21 cellular contexts compared by ENCODE assay signal in genomic region chr10:63758080-63758479, GRCh38.
A peak's percentile ranks its signal among the peaks of the same experiment; 100 is the strongest.
DNase-seq lines count a peak whose midpoint lies in the region; ATAC-seq and TF ChIP-seq lines count a peak whose summit lies in the region.
"Had no signal": no experiment of that assay in that cellular context is flagged by ENCODE, and none has a peak within 500 bp of the region (broad histone marks: within the 10 kb centered on the region; RNA-seq: fewer than 3 reads in every experiment).

No MANE protein-coding gene starts in this region.

- H3K27me3 Mint-ChIP-seq in activated naive CD8-positive, alpha-beta T cell treated with anti-CD3 and anti-CD28 coated beads, Interleukin-2, amount 50 U/mL, for 24 hours = peaks cover 35% of the 10 kb centered on the region

- no peaks in the 10 kb centered on the region for H3K9me3 Mint-ChIP-seq in activated naive CD8-positive, alpha-beta T cell treated with anti-CD3 and anti-CD28 coated beads, Interleukin-2, amount 50 U/mL, for 24 hours
- H3K9me3 Mint-ChIP-seq: activated naive CD4-positive, alpha-beta T cell treated with anti-CD3 and anti-CD28 coated beads, Interleukin-2, amount 50 U/mL, for 72 hours; H9 had no signal

- no peak overlapping the region for H3K4me3 Mint-ChIP-seq in activated naive CD8-positive, alpha-beta T cell treated with anti-CD3 and anti-CD28 coated beads, Interleukin-2, amount 50 U/mL, for 24 hours
- H3K4me3 Mint-ChIP-seq: activated B cell treated with CpG ODN at 0.5 μM for 24 hours, H9 had no signal

- no peaks in the 10 kb centered on the region for H4K20me1 ChIP-seq in PC-3 (ENCODE audit: low read length)

- no peak overlapping the region for H3K4me3 ChIP-seq in AG10803 (ENCODE audit: low read length)
- H3K4me3 ChIP-seq in PC-3 (ENCODE audit: low read length) = no peak overlapping the region
- H3K4me3 ChIP-seq in cardiac fibroblast (replicated peaks in 1 of 2; ENCODE audit: low read depth in 2 of 2, low read length in 2 of 2) = no peak overlapping the region
- H3K4me3 ChIP-seq in mesodermal cell (ENCODE audit: extremely low read depth, insufficient read depth, low read length, poor library complexity, severe bottlenecking) = no peak overlapping the region
- H3K4me3 ChIP-seq in effector memory CD4-positive, alpha-beta T cell (ENCODE audit: insufficient read depth, low read depth, low read length, poor library complexity, severe bottlenecking) = no peak overlapping the region
- H3K4me3 ChIP-seq: body of pancreas, MG63, skin epidermis, tibial nerve had no signal

- H3K9me3 ChIP-seq in PC-3 (ENCODE audit: low read length) (no peaks in the 10 kb centered on the region), mesodermal cell (ENCODE audit: control insufficient read depth, low read length) (no peaks in the 10 kb centered on the region)
- no peaks in the 10 kb centered on the region for H3K9me3 ChIP-seq in effector memory CD4-positive, alpha-beta T cell (ENCODE audit: control insufficient read depth, low read length)
- H3K9me3 ChIP-seq: body of pancreas, MG63, neutrophil, tibial nerve had no signal

- no peaks in the 10 kb centered on the region for H3F3A ChIP-seq in PC-3 (ENCODE audit: low read length, unreplicated experiment)

- no peaks in the 10 kb centered on the region for H3K4me1 Mint-ChIP-seq in activated naive CD8-positive, alpha-beta T cell treated with anti-CD3 and anti-CD28 coated beads, Interleukin-2, amount 50 U/mL, for 24 hours
- H3K4me1 Mint-ChIP-seq: activated B cell treated with CpG ODN at 0.5 μM for 24 hours, H9 had no signal

- H3K4me1 ChIP-seq in PC-3 (ENCODE audit: insufficient read depth, low read length) (peaks cover 18% of the 10 kb centered on the region), mesodermal cell (ENCODE audit: control insufficient read depth, insufficient read depth, low read length, poor library complexity, severe bottlenecking) (peaks cover 14% of the 10 kb centered on the region)
- H3K4me1 ChIP-seq in effector memory CD4-positive, alpha-beta T cell (ENCODE audit: control insufficient read depth, insufficient read depth, low read length, poor library complexity, severe bottlenecking) = no peaks in the 10 kb centered on the region
- H3K4me1 ChIP-seq: body of pancreas, tibial nerve had no signal

- DNase-seq in AG10803 (ENCODE audit: low read depth) = peak; percentile 34
- no peak for DNase-seq in PC-3
- peak; percentile 16 to 66 for DNase-seq in cardiac fibroblast (ENCODE audit: low read depth in 2 of 2)
- no peak for DNase-seq in effector memory CD4-positive, alpha-beta T cell
- no peak for DNase-seq in foreskin melanocyte
- DNase-seq in activated naive CD8-positive, alpha-beta T cell treated with anti-CD3 and anti-CD28 coated beads, Interleukin-2, amount 50 U/mL, for 24 hours = no peak
- DNase-seq: activated B cell treated with CpG ODN at 0.5 μM for 24 hours, body of pancreas, DMS53, H9, left cardiac atrium, MG63, NCI-H1417, NCI-H2081, NCI-H2227 treated with DMSO at 0.1 percent for 48 hours had no signal

- H3K4me2 ChIP-seq in PC-3 (ENCODE audit: low read length) = no peak overlapping the region

- no peaks in the 10 kb centered on the region for H3K9me2 ChIP-seq in PC-3 (replicated peaks; ENCODE audit: low read length)

- H3K27ac ChIP-seq in PC-3 (ENCODE audit: low read length) = no peak overlapping the region
- peak overlapping the region; percentile 78 for H3K27ac ChIP-seq in mesodermal cell (ENCODE audit: low read depth, low read length, severe bottlenecking)
- no peak overlapping the region for H3K27ac ChIP-seq in effector memory CD4-positive, alpha-beta T cell (ENCODE audit: insufficient read depth, low read length, poor library complexity, severe bottlenecking)
- H3K27ac ChIP-seq: body of pancreas, neutrophil, tibial nerve had no signal

- no peaks in the 10 kb centered on the region for H3K36me3 Mint-ChIP-seq in activated naive CD8-positive, alpha-beta T cell treated with anti-CD3 and anti-CD28 coated beads, Interleukin-2, amount 50 U/mL, for 24 hours (ENCODE audit: low read depth)
- H3K36me3 Mint-ChIP-seq: activated naive CD4-positive, alpha-beta T cell treated with anti-CD3 and anti-CD28 coated beads, Interleukin-2, amount 50 U/mL, for 72 hours had no signal

- WGBS in mesodermal cell (ENCODE audit: insufficient coverage in 2 of 2), 2 experiments = 71% methylated on average over 1 of the region's 1 CpG; no CpG with 5 or more reads in 1 of the 2 experiments

- no peaks in the 10 kb centered on the region for H3K79me2 ChIP-seq in PC-3 (ENCODE audit: low read length)

- CTCF ChIA-PET in PC-3 (lab: Charles Lee) = interaction anchor here (1.0 kb wide), 1 partner anchor 38 kb away, joined by 3 read pairs; no protein-coding TSS in a partner anchor

- no peak for TF ChIP-seq CTCF in AG10803 (conservative IDR thresholded peaks at IDR 0.05; ENCODE audit: low read length)
- TF ChIP-seq CTCF in PC-3 (conservative IDR thresholded peaks at IDR 0.05; ENCODE audit: low read depth, low read length) = no peak
- TF ChIP-seq CTCF in cardiac fibroblast (IDR thresholded peaks at IDR 0.05; ENCODE audit: low read depth, low read length) = no peak

- ATAC-seq in PC-3 (peak; percentile 23; the same call in 1 of the 2 replicates), HG03457 (IDR thresholded peaks at IDR 0.05; ENCODE audit: unreplicated experiment) (no peak)
- no peak for ATAC-seq in activated naive CD8-positive, alpha-beta T cell treated with anti-CD3 and anti-CD28 coated beads, Interleukin-2, amount 50 U/mL, for 24 hours
- ATAC-seq: activated naive CD4-positive, alpha-beta T cell treated with anti-CD3 and anti-CD28 coated beads, Interleukin-2, amount 50 U/mL, for 72 hours; body of pancreas had no signal

- no peaks in the 10 kb centered on the region for H3K36me3 ChIP-seq in PC-3 (ENCODE audit: low read depth, low read length)
- no peaks in the 10 kb centered on the region for H3K36me3 ChIP-seq in mesodermal cell (ENCODE audit: control insufficient read depth, insufficient read depth, low read length)
- H3K36me3 ChIP-seq in effector memory CD4-positive, alpha-beta T cell (ENCODE audit: control insufficient read depth, insufficient read depth, low read length) = no peaks in the 10 kb centered on the region
- H3K36me3 ChIP-seq: MG63, neutrophil, tibial nerve had no signal

- H2AFZ ChIP-seq in PC-3 (ENCODE audit: low read length) = no peak overlapping the region

- no peaks in the 10 kb centered on the region for H3K27me3 ChIP-seq in PC-3 (ENCODE audit: low read length)
- no peaks in the 10 kb centered on the region for H3K27me3 ChIP-seq in effector memory CD4-positive, alpha-beta T cell (replicated peaks; ENCODE audit: control insufficient read depth, insufficient read depth, low read length, poor library complexity, severe bottlenecking)
- H3K27me3 ChIP-seq: body of pancreas, tibial nerve had no signal

- H3K9ac ChIP-seq in PC-3 (ENCODE audit: low read length) = no peak overlapping the region

- POLR2A ChIA-PET in PC-3 (lab: Charles Lee; ENCODE audit: unreplicated experiment) = no interaction called here

- intact Hi-C loops in PC-3 (cut with micrococcal nuclease) = no loop called here

- no peak overlapping the region for H3K27ac Mint-ChIP-seq in activated naive CD8-positive, alpha-beta T cell treated with anti-CD3 and anti-CD28 coated beads, Interleukin-2, amount 50 U/mL, for 24 hours
- H3K27ac Mint-ChIP-seq: activated B cell treated with CpG ODN at 0.5 μM for 24 hours; activated naive CD4-positive, alpha-beta T cell treated with anti-CD3 and anti-CD28 coated beads, Interleukin-2, amount 50 U/mL, for 72 hours; H9 had no signal

- BruUV-seq in PC-3 (replicated peaks; lab: Mats Ljungman, UMichigan) = no TSS peak

Comparison
In these comparisons a context has a peak if more than half of its experiments do, and no peak if none do; other contexts are left out.
1. DNase-seq: peak in AG10803 (single experiment) and cardiac fibroblast (2 of 2); none in PC-3 (single experiment), effector memory CD4-positive, alpha-beta T cell (0 of 3), foreskin melanocyte (single experiment) and activated naive CD8-positive, alpha-beta T cell treated with anti-CD3 and anti-CD28 coated beads, Interleukin-2, amount 50 U/mL, for 24 hours (single experiment).